9 cellular contexts compared by ENCODE assay signal in genomic region chr6:112337209-112337638, GRCh38. TPM values are rescaled to one million over a fixed set of nuclear protein-coding genes. Genes with fewer than 3 reads are reported as not detected.
DNase-seq lines count a peak whose midpoint lies in the region; ATAC-seq and TF ChIP-seq lines count a peak whose summit lies in the region.
"Had no signal": no experiment of that assay in that cellular context is flagged by ENCODE, and none has a peak within 500 bp of the region (broad histone marks: within the 10 kb centered on the region; RNA-seq: fewer than 3 reads in every experiment).

No MANE protein-coding gene starts in this region.

- intact Hi-C loops in heart left ventricle (cut with DNase I), result loop anchor here in 7 of 10 donors (10.0 kb wide), 3 partner anchors 568 to 1598 kb away; no protein-coding TSS in a partner anchor

- no peaks in the 10 kb centered on the region for H3K36me3 Mint-ChIP-seq in T-helper 17 cell (ENCODE audit: low read depth)

- no peak for TF ChIP-seq POLR2A in heart left ventricle (IDR thresholded peaks at IDR 0.05)

- TF ChIP-seq CTCF in VCaP (conservative IDR thresholded peaks at IDR 0.05), result peak; percentile 91
- TF ChIP-seq CTCF in heart left ventricle (IDR thresholded peaks at IDR 0.05), result peak; percentile 36 to 77 (median 62)
- peak; percentile 71 for TF ChIP-seq CTCF in retinal pigment epithelial cell (conservative IDR thresholded peaks at IDR 0.05; ENCODE audit: low read depth, low read length)

- H3K27ac ChIP-seq in VCaP (no peak overlapping the region), heart left ventricle (no peak overlapping the region)

- peaks cover 2% of the 10 kb centered on the region for H3K4me1 Mint-ChIP-seq in T-helper 17 cell

- H3K27ac Mint-ChIP-seq in T-helper 17 cell, result no peak overlapping the region
- H3K27ac Mint-ChIP-seq: T-helper 1 cell treated with Interleukin-12 subunit alpha and Interleukin-12 subunit beta and Interleukin-4 antibody, amounts not matched to agents 30 μg/mL and 1 μg/mL, for 36 hours had no signal

- no peak overlapping the region for H3K4me3 ChIP-seq in heart left ventricle
- H3K4me3 ChIP-seq in retinal pigment epithelial cell (ENCODE audit: low read length), result no peak overlapping the region

- H3K27me3 ChIP-seq in heart left ventricle, result peaks cover 0 to 4% (median 0%) of the 10 kb centered on the region in 9 donors

- peaks cover 32% of the 10 kb centered on the region for H3K27me3 Mint-ChIP-seq in T-helper 17 cell

- ATAC-seq in heart left ventricle, result peak; percentile 78 to 94 (median 92)
- no peak for ATAC-seq in T-helper 17 cell

- no peaks in the 10 kb centered on the region for H3K36me3 ChIP-seq in heart left ventricle

- 4 to 22% (median 8%) methylated on average over 3 of the region's 3 CpGs for WGBS in heart left ventricle, 4 donors

- no peak overlapping the region for H3K4me3 Mint-ChIP-seq in T-helper 17 cell
- H3K4me3 Mint-ChIP-seq: T-helper 1 cell treated with Interleukin-12 subunit alpha and Interleukin-12 subunit beta and Interleukin-4 antibody, amounts not matched to agents 30 μg/mL and 1 μg/mL, for 36 hours had no signal

- H3K9me3 ChIP-seq in heart left ventricle (no peaks in the 10 kb centered on the region), T-helper 17 cell (ENCODE audit: control insufficient read depth, low read length, poor library complexity, severe bottlenecking) (no peaks in the 10 kb centered on the region)

- no peaks in the 10 kb centered on the region for H3K4me1 ChIP-seq in heart left ventricle

- DNase-seq in GM04504 (ENCODE audit: low read depth) (peak; percentile 81), NCI-H1694 treated with DMSO at 0.1 percent for 48 hours (lab: John Stamatoyannopoulos, UW) (peak; percentile 61), heart left ventricle (peak in 4 of 5 donors; percentile 50 to 62 (median 55)), retinal pigment epithelial cell (ENCODE audit: low read depth) (peak; percentile 86), T-helper 17 cell (no peak), T-helper 9 cell (no peak)
- no peak for DNase-seq in activated effector memory CD4-positive, alpha-beta T cell treated with Interleukin-2 at 50 U/mL for 16 hours

RNA-seq across cellular contexts. Expression of gene RFPL4B, which starts 9.9 kb away (rescaled TPM):
- total RNA-seq in heart left ventricle (under 1 TPM in 2 of 9 donors, not detected in 7; 0.18 to 0.44 TPM), T-helper 17 cell (not detected)
- polyA plus RNA-seq in heart left ventricle, result not detected

Comparison
In these comparisons a context has a peak if more than half of its experiments do, and no peak if none do; other contexts are left out.
1. DNase-seq: peak in GM04504 (single experiment), NCI-H1694 treated with DMSO at 0.1 percent for 48 hours (single experiment), heart left ventricle (4 of 5) and retinal pigment epithelial cell (single experiment); none in T-helper 17 cell (0 of 3), T-helper 9 cell (single experiment) and activated effector memory CD4-positive, alpha-beta T cell treated with Interleukin-2 at 50 U/mL for 16 hours (single experiment).
2. Peak in every context shown above with its lines, with median percentiles within 50 percentile points of each other: CTCF ChIP-seq.